ENCODE assay signal across 24 cellular contexts in the genomic region with DNA sequence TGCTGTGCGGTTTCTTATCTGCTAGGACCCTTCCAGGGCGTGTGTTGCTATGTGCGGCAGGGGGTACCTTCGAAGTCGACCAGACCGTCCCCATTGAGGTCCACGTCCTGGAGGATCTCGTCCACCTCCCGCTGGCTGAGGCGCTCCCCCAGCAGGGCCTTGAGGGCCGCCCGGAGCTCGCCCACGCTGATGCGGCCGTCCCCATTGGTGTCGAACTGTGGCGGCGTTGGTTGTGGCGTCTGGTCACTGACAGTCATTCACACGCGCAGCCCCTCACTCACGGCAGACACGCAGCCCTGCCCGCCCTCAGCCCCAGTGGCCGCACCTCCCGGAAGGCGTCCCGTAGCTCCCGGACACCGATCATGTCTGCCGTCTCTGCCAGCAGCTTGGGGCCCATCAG. TPM values are rescaled to one million over a fixed set of nuclear protein-coding genes. Genes with fewer than 3 reads are reported as not detected.
"Had no signal": no experiment of that assay in that cellular context is flagged by ENCODE, and none has a peak within 500 bp of the region (broad histone marks: within the 10 kb centered on the region; RNA-seq: fewer than 3 reads in every experiment).

No MANE protein-coding gene starts in this region.

- DNase-seq: KBM-7, MV-4-11, NCI-H1048, NCI-H1105, NCI-H1417, NCI-H1436 treated with DMSO at 0.1 percent for 48 hours, NCI-H1694, NCI-H187 treated with DMSO at 0.1 percent for 48 hours, NCI-H2029 treated with DMSO at 0.1 percent for 48 hours, NCI-H2107, NCI-H2227 treated with DMSO at 0.1 percent for 48 hours, NCI-H524 treated with DMSO at 0.1 percent for 48 hours, NCI-H69, NCI-H774, PC-3, SHP77, SK-N-SH had no signal

- ATAC-seq: Panc1, PC-3 had no signal

- H3K9ac ChIP-seq: SK-N-SH had no signal

- H3K9me3 ChIP-seq: SK-N-SH had no signal

- H3K27ac ChIP-seq: RWPE1 had no signal

- H3K4me2 ChIP-seq: SK-N-SH had no signal

RNA-seq across cellular contexts. Expression of a gene that starts 3.5 kb away (rescaled TPM):
- total RNA-seq: HT-29, LHCN-M2, MCF 10A, NCI-H460, PC-3, SK-MEL-5 had no signal
- polyA plus RNA-seq: SK-N-SH had no signal
